In genomic region chr16:19284207-19284606, GRCh38 we compare ENCODE assay signal across 10 cellular contexts. TPM values are rescaled to one million over a fixed set of nuclear protein-coding genes. Genes with fewer than 3 reads are reported as not detected.
DNase-seq lines count a peak whose midpoint lies in the region; ATAC-seq, FAIRE-seq and TF ChIP-seq lines count a peak whose summit lies in the region.
"Had no signal": no experiment of that assay in that cellular context is flagged by ENCODE, and none has a peak within 500 bp of the region (broad histone marks: within the 10 kb centered on the region; RNA-seq: fewer than 3 reads in every experiment).

No MANE protein-coding gene starts in this region.

- H3K14ac ChIP-seq in H1 (ENCODE audit: insufficient read length): no peak overlapping the region

- POLR2A ChIA-PET in H1 (lab: Charles Lee; ENCODE audit: partially characterized antibody): interaction anchor here (0.6 to 2.2 kb wide), 2 partner anchors 19 to 61 kb away, joined by 3 to 6 read pairs; no protein-coding TSS in a partner anchor
- POLR2A ChIA-PET in activated CD8-positive, alpha-beta T cell treated with anti-CD3 and anti-CD28 coated beads, Interleukin-2, amount 10 ng/mL, durations not matched to agents 7 days and 5 days (lab: Charles Lee): no interaction called here

- H3K18ac ChIP-seq in H1 (ENCODE audit: extremely low read depth, low read length): no peak overlapping the region

- no peak for TF ChIP-seq POLR2A in H1 (IDR thresholded peaks at IDR 0.05; ENCODE audit: control extremely low read depth in 1 of 2, low read depth in 2 of 2, low read length in 2 of 2)

- no peak overlapping the region for H2AK5ac ChIP-seq in H1 (ENCODE audit: low read depth, low read length)

- H4K20me1 ChIP-seq in H1 (replicated peaks in 1 of 2; ENCODE audit: control insufficient read depth in 1 of 2, insufficient read depth in 2 of 2, low read length in 2 of 2): no peaks in the 10 kb centered on the region

- peak overlapping the region; percentile 80; the same call in 1 of the 2 replicates for H2BK20ac ChIP-seq in H1 (ENCODE audit: low read length)

- H2AFZ ChIP-seq in H1 (ENCODE audit: low read length): no peak overlapping the region

- TF ChIP-seq RAD21 in H1 (IDR thresholded peaks at IDR 0.05 in 1 of 2, conservative IDR thresholded peaks at IDR 0.05 in 1 of 2; ENCODE audit: low read depth in 2 of 2, low read length in 2 of 2): no peak

- H3K4ac ChIP-seq in H1 (replicated peaks; ENCODE audit: insufficient read length, low read depth, low read length): no peak overlapping the region

- H2BK15ac ChIP-seq in H1 (ENCODE audit: low read length): no peak overlapping the region

- DNase-seq in GOT3 (lab: John Stamatoyannopoulos, UW) (peak; percentile 12), NCI-H2171 treated with DMSO at 0.1 percent for 48 hours (lab: John Stamatoyannopoulos, UW) (peak; percentile 71), H1 (ENCODE audit: low read depth in 1 of 2, low spot score in 2 of 2) (no peak), posterior cingulate gyrus (peak; percentile 31 to 96 (median 74)), COLO829 (ENCODE audit: low spot score) (no peak)
- DNase-seq in activated CD8-positive, alpha-beta T cell treated with anti-CD3 and anti-CD28 coated beads, Interleukin-2, amount 10 ng/mL, durations not matched to agents 7 days and 5 days: no peak
- DNase-seq: activated T-cell treated with anti-CD3 and anti-CD28 coated beads, Interleukin-2, amount 50 U/mL, for 1 hour; effector CD4-positive, alpha-beta T cell had no signal

- no peaks in the 10 kb centered on the region for H3K36me3 Mint-ChIP-seq in activated CD8-positive, alpha-beta T cell treated with anti-CD3 and anti-CD28 coated beads, Interleukin-2, amount 10 ng/mL, durations not matched to agents 7 days and 5 days (ENCODE audit: low read depth)

- H3K27ac ChIP-seq in H1 (ENCODE audit: low read depth, low read length): no peak overlapping the region

- H3K9ac ChIP-seq in H1 (replicated peaks in 1 of 4; ENCODE audit: extremely low read depth in 1 of 4, low read depth in 3 of 4, low read length in 3 of 4): no peak overlapping the region

- no peaks in the 10 kb centered on the region for H3K9me3 ChIP-seq in H1 (ENCODE audit: insufficient read depth in 2 of 2, low read depth in 1 of 2, low read length in 1 of 2)

- no peak overlapping the region for H3K23ac ChIP-seq in H1 (ENCODE audit: insufficient read length)

- H3K79me1 ChIP-seq in H1 (ENCODE audit: low read depth, low read length): no peaks in the 10 kb centered on the region

- H2BK12ac ChIP-seq in H1 (ENCODE audit: low read depth, low read length): no peak overlapping the region; the same call in 1 of the 2 replicates

- no peak overlapping the region for H3K56ac ChIP-seq in H1 (replicated peaks; ENCODE audit: insufficient read length, low read depth, low read length)

- no peak overlapping the region for H3K4me3 ChIP-seq in H1 (ENCODE audit: extremely low read depth in 1 of 4, insufficient read depth in 2 of 4, low read depth in 3 of 4, low read length in 4 of 4)

- H3K27ac Mint-ChIP-seq in activated CD8-positive, alpha-beta T cell treated with anti-CD3 and anti-CD28 coated beads, Interleukin-2, amount 10 ng/mL, durations not matched to agents 7 days and 5 days: no peak overlapping the region

- H3K27me3 ChIP-seq in H1 (replicated peaks in 1 of 4; ENCODE audit: control insufficient read depth in 3 of 4, extremely low read depth in 1 of 4, insufficient read depth in 3 of 4, low read length in 3 of 4): no peaks in the 10 kb centered on the region

- H4K8ac ChIP-seq in H1 (ENCODE audit: extremely low read depth, insufficient read depth, low read length): no peak overlapping the region

- H3K4me1 ChIP-seq in H1 (replicated peaks in 1 of 4; ENCODE audit: control insufficient read depth in 3 of 4, insufficient read depth in 4 of 4, low read length in 3 of 4): peaks cover 2 to 14% (median 11%) of the 10 kb centered on the region in 4 experiments; a peak in 6 of 7 replicates

- CTCF ChIA-PET in H1 (lab: Charles Lee; ENCODE audit: partially characterized antibody): interaction anchor here (1.2 kb wide), 1 partner anchor 12 kb away, joined by 3 read pairs; no protein-coding TSS in a partner anchor
- CTCF ChIA-PET in activated CD8-positive, alpha-beta T cell treated with anti-CD3 and anti-CD28 coated beads, Interleukin-2, amount 10 ng/mL, durations not matched to agents 7 days and 5 days (lab: Charles Lee): no interaction called here

- ATAC-seq in GM18861 (IDR thresholded peaks at IDR 0.05; ENCODE audit: unreplicated experiment) (no peak), GM21529 (IDR thresholded peaks at IDR 0.05; ENCODE audit: unreplicated experiment) (no peak)
- no peak for ATAC-seq in activated CD8-positive, alpha-beta T cell treated with anti-CD3 and anti-CD28 coated beads, Interleukin-2, amount 10 ng/mL, durations not matched to agents 7 days and 5 days

- no peak overlapping the region for H4K91ac ChIP-seq in H1 (replicated peaks; ENCODE audit: insufficient read length, low read length)

- FAIRE-seq in H1 (lab: Jason Lieb, UNC): no peak

- no peak for TF ChIP-seq EP300 in H1 (IDR thresholded peaks at IDR 0.05; ENCODE audit: borderline replicate concordance in 1 of 2, low read depth in 2 of 2, low read length in 2 of 2)

- TF ChIP-seq CTCF in H1 (IDR thresholded peaks at IDR 0.05; ENCODE audit: control extremely low read depth in 1 of 3, insufficient read depth in 1 of 3, low read depth in 1 of 3, low read length in 3 of 3): no peak

- intact Hi-C loops in posterior cingulate gyrus (cut with DNase I): no loop called here

- H3K79me2 ChIP-seq in H1 (ENCODE audit: control insufficient read depth in 1 of 2, insufficient read depth in 2 of 2, low read length in 2 of 2): no peaks in the 10 kb centered on the region

- no peaks in the 10 kb centered on the region for H3K4me1 Mint-ChIP-seq in activated CD8-positive, alpha-beta T cell treated with anti-CD3 and anti-CD28 coated beads, Interleukin-2, amount 10 ng/mL, durations not matched to agents 7 days and 5 days (ENCODE audit: low read depth)

- H2BK5ac ChIP-seq in H1 (ENCODE audit: low read depth, low read length): no peak overlapping the region

- H3K23me2 ChIP-seq in H1 (ENCODE audit: low read depth, low read length): no peaks in the 10 kb centered on the region

- no peak overlapping the region for H3K4me2 ChIP-seq in H1 (ENCODE audit: insufficient read depth in 1 of 2, low read depth in 2 of 2, low read length in 2 of 2)

- WGBS in H1 (ENCODE audit: extremely low coverage in 1 of 2, insufficient coverage in 1 of 2, insufficient read length in 1 of 2, insufficient replicate concordance in 2 of 2, low coverage in 1 of 2, low lambda C conversion rate in 2 of 2, missing lambda C conversion rate in 1 of 2), 2 experiments: 94% methylated on average over 1 of the region's 1 CpG; no CpG with 5 or more reads in 1 of the 2 experiments

- H3K36me3 ChIP-seq in H1 (ENCODE audit: control insufficient read depth in 2 of 4, insufficient read depth in 4 of 4, low read length in 3 of 4): no peaks in the 10 kb centered on the region

- no peaks in the 10 kb centered on the region for H3K27me3 Mint-ChIP-seq in activated CD8-positive, alpha-beta T cell treated with anti-CD3 and anti-CD28 coated beads, Interleukin-2, amount 10 ng/mL, durations not matched to agents 7 days and 5 days (ENCODE audit: low read depth)

- H4K5ac ChIP-seq in H1 (ENCODE audit: insufficient read length, low read depth, low read length): no peak overlapping the region

- H3K9me3 Mint-ChIP-seq in activated CD8-positive, alpha-beta T cell treated with anti-CD3 and anti-CD28 coated beads, Interleukin-2, amount 10 ng/mL, durations not matched to agents 7 days and 5 days (ENCODE audit: insufficient read depth): no peaks in the 10 kb centered on the region

- H3K4me3 Mint-ChIP-seq in activated CD8-positive, alpha-beta T cell treated with anti-CD3 and anti-CD28 coated beads, Interleukin-2, amount 10 ng/mL, durations not matched to agents 7 days and 5 days: no peak overlapping the region

- peak overlapping the region; percentile 79 for H2BK120ac ChIP-seq in H1 (replicated peaks; ENCODE audit: low read depth, low read length)

TF ChIP-seq in H1, 55 proteins besides CTCF, POLR2A, EP300 and RAD21 (continues in another document):
- no peak for TF ChIP-seq TEAD4 (IDR thresholded peaks at IDR 0.05; ENCODE audit: low read depth, low read length)
- no peak for TF ChIP-seq RBBP5 (IDR thresholded peaks at IDR 0.05; ENCODE audit: borderline replicate concordance, low read depth, low read length)
- TF ChIP-seq TAF1 (IDR thresholded peaks at IDR 0.05; ENCODE audit: low read depth, low read length): no peak

RNA-seq across cellular contexts. Expression of gene CLEC19A, which starts 1.3 kb away (rescaled TPM):
- total RNA-seq in H1 (2021; fragmentation: NEBNext Ultra II Directional; extraction: Animal tissue kit (Norgen Biotek cat#: 25700)): 0.35 and 1.2 TPM in 2 replicates
- polyA plus RNA-seq in H1 (2011; rRNA removed): 0.88 and 1.5 TPM in 2 replicates
- 0.98 TPM for polyA plus RNA-seq in H1 (2011; cell fraction: cytosol; rRNA removed)
- polyA plus RNA-seq in H1 (2011; cell fraction: nucleus; rRNA removed): 2.6 TPM
- 0.57 to 0.83 TPM (median 0.64 TPM) in 3 of 4 replicates, not detected in the other for polyA plus RNA-seq in H1 (2012, experiment 1 of 2)
- polyA plus RNA-seq in H1 (2012, experiment 2 of 2): not detected
- 0.18 TPM for polyA plus RNA-seq in H1 (2013, experiment 1 of 2)
- 0.29 TPM for polyA plus RNA-seq in H1 (2013, experiment 2 of 2)
- 0.63 and 1.5 TPM in 2 replicates for polyA minus RNA-seq in H1 (2011; rRNA and poly(A)+ RNA removed)
- polyA minus RNA-seq in H1 (2011; cell fraction: cytosol; rRNA and poly(A)+ RNA removed): not detected
- polyA minus RNA-seq in H1 (2011; cell fraction: nucleus; rRNA and poly(A)+ RNA removed): 0.80 TPM
- not detected for total RNA-seq in activated CD8-positive, alpha-beta T cell treated with anti-CD3 and anti-CD28 coated beads, Interleukin-2, amount 10 ng/mL, durations not matched to agents 7 days and 5 days

Comparison
In these comparisons a context has a peak if more than half of its experiments do, and no peak if none do; other contexts are left out.
1. DNase-seq: peak in GOT3 (single experiment), NCI-H2171 treated with DMSO at 0.1 percent for 48 hours (single experiment) and posterior cingulate gyrus (10 of 10); none in H1 (0 of 2), COLO829 (single experiment) and activated CD8-positive, alpha-beta T cell treated with anti-CD3 and anti-CD28 coated beads, Interleukin-2, amount 10 ng/mL, durations not matched to agents 7 days and 5 days (single experiment).